Comparison of ENCODE assay signal across 1 cellular context in genomic region chr17:57909548-57909947, GRCh38.
TF ChIP-seq lines count a peak whose summit lies in the region.

No MANE protein-coding gene starts in this region.

TF ChIP-seq in GM23338, 12 proteins besides CTCF, POLR2A, EP300 and RAD21 (continued from another document):
- TF ChIP-seq ETS1 (IDR thresholded peaks at IDR 0.05) (no peak), REST (IDR thresholded peaks at IDR 0.05; ENCODE audit: unreplicated experiment) (no peak), EZH2phosphoT487 (IDR thresholded peaks at IDR 0.05; ENCODE audit: unreplicated experiment) (no peak), ZNF462 (CRISPR knock-in tag; IDR thresholded peaks at IDR 0.05) (no peak), NANOG (IDR thresholded peaks at IDR 0.05; ENCODE audit: borderline replicate concordance) (no peak)
TF ChIP-seq in GM23338: peak in this region for 0.
